Comparison of ENCODE assay signal across 8 cellular contexts in the genomic region with DNA sequence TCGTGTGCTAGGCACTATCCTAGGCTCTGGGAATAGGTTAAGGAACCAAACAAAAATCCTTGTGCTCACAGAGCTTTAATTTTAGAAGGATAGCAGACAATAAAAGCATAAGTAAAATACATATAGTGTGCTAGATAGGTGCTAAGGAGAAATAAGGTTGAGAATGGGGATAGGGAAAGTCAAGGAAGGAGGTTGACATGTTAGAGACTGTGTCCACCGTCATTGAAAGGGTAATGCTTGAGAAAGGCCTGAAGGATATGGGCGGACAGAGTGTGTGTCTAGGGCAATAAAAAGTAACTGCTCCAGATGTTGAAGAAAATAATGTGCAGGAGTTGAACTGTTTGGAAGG. TPM values are rescaled to one million over a fixed set of nuclear protein-coding genes. Genes with fewer than 3 reads are reported as not detected.
DNase-seq lines count a peak whose midpoint lies in the region; ATAC-seq and TF ChIP-seq lines count a peak whose summit lies in the region.

No MANE protein-coding gene starts in this region.

- 14% methylated on average over 3 of the region's 3 CpGs for WGBS in prostate gland

- H3K9me3 Mint-ChIP-seq in IgD-negative memory B cell, result peaks cover 0 to 3% (median 0%) of the 10 kb centered on the region in 3 donors

- H3K27ac ChIP-seq in prostate gland, result peak overlapping the region in 1 of 2 donors; percentile 83

- H3K27ac Mint-ChIP-seq in IgD-negative memory B cell, result peak overlapping the region; percentile 84 to 95 (median 86)

- peaks cover 1% of the 10 kb centered on the region for H3K36me3 Mint-ChIP-seq in IgD-negative memory B cell

- intact Hi-C loops in prostate gland (cut with DNase I), result loop anchor here (5.0 kb wide), 2 partner anchors 186 to 206 kb away; no protein-coding TSS in a partner anchor

- H3K4me1 ChIP-seq in endocrine pancreas (ENCODE audit: control insufficient read depth, insufficient read depth, low read length), result peaks cover 7% of the 10 kb centered on the region
- peaks cover 6% of the 10 kb centered on the region for H3K4me1 ChIP-seq in prostate gland (replicated peaks)

- H3K36me3 ChIP-seq in endocrine pancreas (ENCODE audit: control insufficient read depth, insufficient read depth, low read length) (no peaks in the 10 kb centered on the region), prostate gland (no peaks in the 10 kb centered on the region)

- no peak overlapping the region for H3K9ac ChIP-seq in endocrine pancreas (ENCODE audit: control insufficient read depth, insufficient read depth, low read length)

- no peak for DNase-seq in prostate gland (ENCODE audit: low spot score)
- no peak for DNase-seq in mucosa of gallbladder (ENCODE audit: low spot score)
- no peak for DNase-seq in NK-92 treated with Interleukin-12 subunit alpha and Interleukin-12 subunit beta, amount 100 ng/mL, for 24 hours (lab: John Stamatoyannopoulos, UW)
- DNase-seq in NCI-H187 (lab: John Stamatoyannopoulos, UW), result no peak
- no peak for DNase-seq in DMS 273 (lab: John Stamatoyannopoulos, UW; ENCODE audit: unreplicated experiment)

- ATAC-seq in GM18867 (IDR thresholded peaks at IDR 0.05; ENCODE audit: unreplicated experiment), result peak; percentile 9

- peaks cover 16 to 26% (median 22%) of the 10 kb centered on the region in 3 donors for H3K4me1 Mint-ChIP-seq in IgD-negative memory B cell

- H3K9me3 ChIP-seq in endocrine pancreas (ENCODE audit: control insufficient read depth, low read length), result no peaks in the 10 kb centered on the region
- no peaks in the 10 kb centered on the region for H3K9me3 ChIP-seq in prostate gland

- H3K27me3 ChIP-seq in endocrine pancreas (ENCODE audit: control insufficient read depth, insufficient read depth, low read length), result no peaks in the 10 kb centered on the region
- H3K27me3 ChIP-seq in prostate gland (replicated peaks; ENCODE audit: insufficient read depth), result no peaks in the 10 kb centered on the region

- no peak for TF ChIP-seq POLR2A in prostate gland (IDR thresholded peaks at IDR 0.05)

- H3K4me3 Mint-ChIP-seq in IgD-negative memory B cell, result peak overlapping the region; percentile 82 to 95 (median 90)

- no peak for TF ChIP-seq CTCF in prostate gland (IDR thresholded peaks at IDR 0.05)

- H3K27me3 Mint-ChIP-seq in IgD-negative memory B cell, result peaks cover 18% of the 10 kb centered on the region

- peak overlapping the region; percentile 55 for H3K4me3 ChIP-seq in endocrine pancreas (ENCODE audit: control insufficient read depth, insufficient read depth, low read length)
- H3K4me3 ChIP-seq in prostate gland, result peak overlapping the region; percentile 90 to 97

RNA-seq across cellular contexts. Expression of a gene that starts 0.5 kb away (rescaled TPM):
- polyA plus RNA-seq in IgD-negative memory B cell, result 11.1 TPM
- total RNA-seq in prostate gland, result 10 to 100 TPM in 1 of 2 donors, 1 to 10 TPM in 1; 9.3 to 18.0 TPM
- total RNA-seq in mucosa of gallbladder, result 25.7 TPM
